9 cellular contexts compared by ENCODE assay signal in the genomic region with DNA sequence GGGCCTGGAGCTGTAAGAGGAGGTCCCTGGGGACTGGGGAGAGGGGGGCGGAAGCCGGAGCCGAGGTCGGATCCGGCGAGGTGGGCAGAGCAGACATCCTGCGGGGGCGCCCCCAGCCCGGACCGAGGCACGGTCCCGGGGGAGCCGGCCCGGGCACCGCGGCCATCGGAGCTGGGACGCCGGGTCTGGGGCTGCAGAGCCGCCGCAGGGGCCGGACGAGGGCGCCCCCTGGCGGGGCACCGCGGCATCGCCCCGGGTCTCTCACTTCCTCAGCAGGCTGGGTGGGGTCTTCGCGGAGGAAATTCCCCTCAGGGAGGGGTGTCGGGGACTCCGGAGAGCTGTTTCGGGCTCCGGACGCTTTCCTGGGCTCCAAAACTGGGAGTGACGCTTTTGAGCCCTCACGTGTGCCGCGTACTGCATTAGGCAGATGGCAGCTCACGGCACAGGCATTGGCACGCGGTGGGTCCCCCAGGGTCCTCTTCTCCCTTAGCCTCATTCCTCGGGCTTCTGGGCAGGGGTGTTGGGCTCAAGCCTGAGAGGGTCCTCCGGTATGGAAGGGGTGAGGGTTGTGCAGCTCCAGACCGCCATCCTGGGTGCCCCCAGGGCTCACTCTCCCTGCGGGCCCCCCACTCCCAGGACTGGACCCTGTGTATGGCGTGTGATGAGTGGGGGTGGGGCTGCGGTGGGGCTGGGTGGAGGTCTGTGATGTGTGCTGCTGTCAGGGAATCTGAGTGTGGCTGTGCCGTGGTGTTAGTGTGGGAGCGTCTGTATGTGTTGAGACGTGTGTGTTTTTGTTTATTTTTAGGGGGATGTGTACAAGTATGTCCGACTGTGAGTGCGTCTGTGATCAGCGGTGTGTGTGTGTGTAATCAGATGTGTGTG. TPM values are rescaled to one million over a fixed set of nuclear protein-coding genes. Genes with fewer than 3 reads are reported as not detected.
DNase-seq lines count a peak whose midpoint lies in the region; ATAC-seq, FAIRE-seq and TF ChIP-seq lines count a peak whose summit lies in the region.
"Had no signal": no experiment of that assay in that cellular context is flagged by ENCODE, and none has a peak within 500 bp of the region (broad histone marks: within the 10 kb centered on the region; RNA-seq: fewer than 3 reads in every experiment).

No MANE protein-coding gene starts in this region.

- 7 to 13% (median 10%) methylated on average over 37 to 55 of the region's 55 CpGs for WGBS in small intestine, 3 donors

- no peaks in the 10 kb centered on the region for H3K9me3 ChIP-seq in DND-41 (ENCODE audit: insufficient read depth, low read length, severe bottlenecking)
- H3K9me3 ChIP-seq in small intestine (ENCODE audit: control insufficient read depth, low read depth), result no peaks in the 10 kb centered on the region

- no peak for TF ChIP-seq EP300 in Ishikawa (IDR thresholded peaks at IDR 0.05; ENCODE audit: borderline replicate concordance)

- H3K9ac ChIP-seq in DND-41 (ENCODE audit: low read depth, low read length), result no peak overlapping the region

- H3K4me2 ChIP-seq in DND-41 (ENCODE audit: insufficient read depth, low read length), result no peak overlapping the region

- no peaks in the 10 kb centered on the region for H3K27me3 ChIP-seq in DND-41 (ENCODE audit: insufficient read depth, low read length, poor library complexity)
- H3K27me3 ChIP-seq in small intestine (ENCODE audit: control insufficient read depth in 2 of 2, insufficient read depth in 2 of 2, low read length in 2 of 2), result peaks cover 0 to 27% of the 10 kb centered on the region in 2 donors

- H3K79me2 ChIP-seq in DND-41 (ENCODE audit: insufficient read depth, low read length), result no peaks in the 10 kb centered on the region

- no peaks in the 10 kb centered on the region for H3K36me3 Mint-ChIP-seq in activated CD8-positive, alpha-beta memory T cell treated with anti-CD3 and anti-CD28 coated beads, Interleukin-2, amount 10 ng/mL, durations not matched to agents 7 days and 5 days
- H3K36me3 Mint-ChIP-seq in natural killer cell, result no peaks in the 10 kb centered on the region

- H3K36me3 ChIP-seq in DND-41 (ENCODE audit: insufficient read depth, low read length) (no peaks in the 10 kb centered on the region), small intestine (ENCODE audit: control insufficient read depth in 2 of 2, insufficient read depth in 2 of 2, low read length in 2 of 2) (no peaks in the 10 kb centered on the region)

- H3K27ac ChIP-seq in DND-41 (ENCODE audit: low read length), result no peak overlapping the region
- H3K27ac ChIP-seq in small intestine (ENCODE audit: low read depth in 1 of 2, low read length in 1 of 2), result no peak overlapping the region

- intact Hi-C loops in natural killer cell (cut with micrococcal nuclease), result loop anchor here (1.0 to 5.0 kb wide), 3 partner anchors 317 to 639 kb away; no protein-coding TSS in a partner anchor

- DNase-seq in DND-41 (no peak), natural killer cell (peak; percentile 56), urothelium cell line (ENCODE audit: low spot score) (peak; percentile 74), NCI-H1048 (lab: John Stamatoyannopoulos, UW) (no peak), small intestine (no peak)
- DNase-seq in activated CD8-positive, alpha-beta memory T cell treated with anti-CD3 and anti-CD28 coated beads, Interleukin-2, amount 10 ng/mL, durations not matched to agents 7 days and 5 days, result no peak

- H4K20me1 ChIP-seq in DND-41 (ENCODE audit: insufficient read depth, low read length), result no peaks in the 10 kb centered on the region

- H2AFZ ChIP-seq in DND-41 (ENCODE audit: low read depth, low read length), result no peak overlapping the region

- peaks cover 61% of the 10 kb centered on the region for H3K27me3 Mint-ChIP-seq in activated CD8-positive, alpha-beta memory T cell treated with anti-CD3 and anti-CD28 coated beads, Interleukin-2, amount 10 ng/mL, durations not matched to agents 7 days and 5 days
- H3K27me3 Mint-ChIP-seq in natural killer cell (ENCODE audit: low read depth in 2 of 2), result peaks cover 26 to 45% of the 10 kb centered on the region in 2 donors

- peaks cover 4% of the 10 kb centered on the region for H3K4me1 Mint-ChIP-seq in activated CD8-positive, alpha-beta memory T cell treated with anti-CD3 and anti-CD28 coated beads, Interleukin-2, amount 10 ng/mL, durations not matched to agents 7 days and 5 days
- peaks cover 0 to 7% of the 10 kb centered on the region in 2 donors for H3K4me1 Mint-ChIP-seq in natural killer cell

- CTCF ChIA-PET in activated CD8-positive, alpha-beta memory T cell treated with anti-CD3 and anti-CD28 coated beads, Interleukin-2, amount 10 ng/mL, durations not matched to agents 7 days and 5 days (lab: Charles Lee), result interaction anchor here (0.7 to 5.0 kb wide), 34 partner anchors 10 to 687 kb away, joined by 3 to 56 read pairs (median 3); no protein-coding TSS in a partner anchor

- H3K4me1 ChIP-seq in DND-41 (ENCODE audit: insufficient read depth, low read length), result no peaks in the 10 kb centered on the region
- peaks cover 0 to 2% of the 10 kb centered on the region in 2 donors for H3K4me1 ChIP-seq in small intestine (ENCODE audit: control insufficient read depth in 2 of 2, insufficient read depth in 1 of 2, low read depth in 1 of 2, low read length in 1 of 2)

- ATAC-seq in DND-41 (ENCODE audit: insufficient read depth, low read depth) (no peak), esophagus mucosa (peak; percentile 43), natural killer cell (peak; percentile 40 to 85 (median 68))
- peak; percentile 52 for ATAC-seq in activated CD8-positive, alpha-beta memory T cell treated with anti-CD3 and anti-CD28 coated beads, Interleukin-2, amount 10 ng/mL, durations not matched to agents 7 days and 5 days

- TF ChIP-seq CTCF in DND-41 (IDR thresholded peaks at IDR 0.05; ENCODE audit: borderline replicate concordance, extremely low read depth, low read length, poor library complexity, severe bottlenecking), result peak; percentile 35
- peak; percentile 93 for TF ChIP-seq CTCF in natural killer cell (IDR thresholded peaks at IDR 0.05)

- H3K9me3 Mint-ChIP-seq in activated CD8-positive, alpha-beta memory T cell treated with anti-CD3 and anti-CD28 coated beads, Interleukin-2, amount 10 ng/mL, durations not matched to agents 7 days and 5 days (ENCODE audit: low read depth), result no peaks in the 10 kb centered on the region
- no peaks in the 10 kb centered on the region for H3K9me3 Mint-ChIP-seq in natural killer cell
- H3K9me3 Mint-ChIP-seq: T-helper 1 cell treated with Interleukin-12 subunit alpha and Interleukin-12 subunit beta and Interleukin-4 antibody, amounts not matched to agents 30 μg/mL and 1 μg/mL, for 36 hours had no signal

- H3K4me3 ChIP-seq in DND-41 (ENCODE audit: low read depth in 1 of 2, low read length in 2 of 2) (no peak overlapping the region), small intestine (ENCODE audit: low read depth in 1 of 2, low read length in 2 of 2) (peak overlapping the region in 1 of 2 donors; percentile 16)

- H3K27ac Mint-ChIP-seq in activated CD8-positive, alpha-beta memory T cell treated with anti-CD3 and anti-CD28 coated beads, Interleukin-2, amount 10 ng/mL, durations not matched to agents 7 days and 5 days, result no peak overlapping the region
- H3K27ac Mint-ChIP-seq in natural killer cell, result no peak overlapping the region
- H3K27ac Mint-ChIP-seq: T-helper 1 cell treated with Interleukin-12 subunit alpha and Interleukin-12 subunit beta and Interleukin-4 antibody, amounts not matched to agents 30 μg/mL and 1 μg/mL, for 36 hours had no signal

- FAIRE-seq in urothelium cell line (lab: Jason Lieb, UNC), result no peak
- FAIRE-seq in small intestine (lab: Jason Lieb, UNC), result no peak

- no peak overlapping the region for H3K4me3 Mint-ChIP-seq in activated CD8-positive, alpha-beta memory T cell treated with anti-CD3 and anti-CD28 coated beads, Interleukin-2, amount 10 ng/mL, durations not matched to agents 7 days and 5 days
- H3K4me3 Mint-ChIP-seq in natural killer cell, result peak overlapping the region; percentile 35
- H3K4me3 Mint-ChIP-seq: T-helper 1 cell treated with Interleukin-12 subunit alpha and Interleukin-12 subunit beta and Interleukin-4 antibody, amounts not matched to agents 30 μg/mL and 1 μg/mL, for 36 hours had no signal

- peak; percentile 71 for TF ChIP-seq RAD21 in Ishikawa (IDR thresholded peaks at IDR 0.05; ENCODE audit: low read depth)

TF ChIP-seq in Ishikawa, 13 proteins besides CTCF, POLR2A, EP300 and RAD21:
- no peak for TF ChIP-seq EGR1 (IDR thresholded peaks at IDR 0.05)
- peak; percentile 78 for TF ChIP-seq ZBTB7A (IDR thresholded peaks at IDR 0.05; ENCODE audit: low read depth)
- peak; percentile 35; the same call in 1 of the 2 replicates for TF ChIP-seq TCF12 (IDR thresholded peaks at IDR 0.05; ENCODE audit: low read depth)

RNA-seq across cellular contexts. Expression of gene LHX2, which starts 29.6 kb away (rescaled TPM):
- total RNA-seq in activated CD8-positive, alpha-beta memory T cell treated with anti-CD3 and anti-CD28 coated beads, Interleukin-2, amount 10 ng/mL, durations not matched to agents 7 days and 5 days, result not detected
- total RNA-seq in esophagus mucosa, result not detected
- total RNA-seq in natural killer cell, result not detected
- polyA plus RNA-seq in small intestine, result not detected

Comparison
In these comparisons a context has a peak if more than half of its experiments do, and no peak if none do; other contexts are left out.
1. DNase-seq: peak in natural killer cell (single experiment) and urothelium cell line (single experiment); none in DND-41 (single experiment), activated CD8-positive, alpha-beta memory T cell treated with anti-CD3 and anti-CD28 coated beads, Interleukin-2, amount 10 ng/mL, durations not matched to agents 7 days and 5 days (single experiment), NCI-H1048 (single experiment) and small intestine (single experiment).